ENCODE assay signal across 10 cellular contexts in the genomic region with DNA sequence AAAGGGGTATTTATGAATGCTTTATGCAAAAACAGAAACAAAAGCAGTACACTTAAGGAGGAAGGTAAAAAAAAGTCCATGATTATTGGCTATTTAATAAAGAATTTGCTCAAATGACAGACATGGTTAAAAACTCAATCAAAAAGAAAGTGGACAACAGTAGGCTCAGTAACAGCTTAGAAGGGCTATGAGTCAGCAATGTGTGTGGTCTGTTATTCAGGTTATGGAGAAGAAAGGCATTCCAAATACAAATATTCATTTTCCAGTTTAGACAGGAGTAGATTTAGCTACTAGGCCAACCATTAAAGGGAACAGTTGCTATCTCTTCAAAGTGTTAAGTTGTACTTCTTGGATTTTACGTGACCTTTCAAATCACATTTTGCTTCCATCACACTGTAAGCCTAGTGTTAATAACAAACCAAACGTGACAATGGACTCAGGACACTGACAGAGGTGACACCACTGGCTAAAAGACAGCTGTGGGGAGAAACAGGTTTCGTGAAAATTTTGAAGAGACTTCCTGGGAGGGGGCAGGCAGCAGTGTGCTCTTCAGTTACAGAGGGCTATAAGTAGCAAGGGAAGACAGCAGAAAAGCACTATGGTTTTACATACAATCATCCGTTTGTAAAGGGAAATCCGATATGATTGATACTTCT. TPM values are rescaled to one million over a fixed set of nuclear protein-coding genes. Genes with fewer than 3 reads are reported as not detected.
A peak's percentile ranks its signal among the peaks of the same experiment; 100 is the strongest.
DNase-seq lines count a peak whose midpoint lies in the region; ATAC-seq and TF ChIP-seq lines count a peak whose summit lies in the region.
"Had no signal": no experiment of that assay in that cellular context is flagged by ENCODE, and none has a peak within 500 bp of the region (broad histone marks: within the 10 kb centered on the region; RNA-seq: fewer than 3 reads in every experiment).

No MANE protein-coding gene starts in this region.

- H3K27me3 ChIP-seq in heart right ventricle (no peaks in the 10 kb centered on the region), skeletal muscle tissue (ENCODE audit: control insufficient read depth in 3 of 3, insufficient read depth in 3 of 3, low read length in 3 of 3) (no peaks in the 10 kb centered on the region), colonic mucosa (no peaks in the 10 kb centered on the region)

- TF ChIP-seq CTCF in heart right ventricle (IDR thresholded peaks at IDR 0.05) (no peak), colonic mucosa (IDR thresholded peaks at IDR 0.05) (no peak)

- WGBS in heart right ventricle, 2 donors = 56 to 66% methylated on average over 5 of the region's 5 CpGs

- DNase-seq in HPDE6-E6E7 (ENCODE audit: extremely low spot score) = peak; percentile 70
- DNase-seq in activated CD4-positive, alpha-beta memory T cell treated with anti-CD3 and anti-CD28 coated beads for 36 hours = no peak
- DNase-seq in heart right ventricle = no peak
- DNase-seq in colonic mucosa = no peak
- no peak for DNase-seq in hippocampal formation (lab: John Stamatoyannopoulos, UW)
- DNase-seq in NCI-H1417 (lab: John Stamatoyannopoulos, UW) = no peak
- DNase-seq: amniotic stem cell, NCI-H1436 treated with DMSO at 0.1 percent for 48 hours had no signal

- H3K4me1 Mint-ChIP-seq in activated CD4-positive, alpha-beta memory T cell treated with anti-CD3 and anti-CD28 coated beads for 36 hours (ENCODE audit: low read depth) = peaks cover 12% of the 10 kb centered on the region

- peaks cover 8% of the 10 kb centered on the region for H3K36me3 Mint-ChIP-seq in activated CD4-positive, alpha-beta memory T cell treated with anti-CD3 and anti-CD28 coated beads for 36 hours

- H3K9ac ChIP-seq in skeletal muscle tissue (ENCODE audit: low read depth in 1 of 3, low read length in 3 of 3) = peak overlapping the region in 1 of 3 donors; percentile 46
- no peak overlapping the region for H3K9ac ChIP-seq in colonic mucosa (ENCODE audit: low read depth in 2 of 2, low read length in 2 of 2)

- POLR2A ChIA-PET in activated CD4-positive, alpha-beta memory T cell treated with anti-CD3 and anti-CD28 coated beads for 36 hours (lab: Charles Lee) = no interaction called here

- H3K4me3 Mint-ChIP-seq in activated CD4-positive, alpha-beta memory T cell treated with anti-CD3 and anti-CD28 coated beads for 36 hours = no peak overlapping the region
- H3K4me3 Mint-ChIP-seq: T-helper 1 cell treated with Interleukin-12 subunit alpha and Interleukin-12 subunit beta and Interleukin-4 antibody, amounts not matched to agents 30 μg/mL and 1 μg/mL, for 36 hours had no signal

- peak overlapping the region; percentile 29 for H3K27ac Mint-ChIP-seq in activated CD4-positive, alpha-beta memory T cell treated with anti-CD3 and anti-CD28 coated beads for 36 hours
- H3K27ac Mint-ChIP-seq: T-helper 1 cell treated with Interleukin-12 subunit alpha and Interleukin-12 subunit beta and Interleukin-4 antibody, amounts not matched to agents 30 μg/mL and 1 μg/mL, for 36 hours had no signal

- ATAC-seq in heart right ventricle = peak in 6 of 8 donors; percentile 22 to 71 (median 58)

- peaks cover 0 to 71% (median 0%) of the 10 kb centered on the region in 9 donors for H3K36me3 ChIP-seq in heart right ventricle
- peaks cover 0 to 9% (median 2%) of the 10 kb centered on the region in 3 donors for H3K36me3 ChIP-seq in skeletal muscle tissue (ENCODE audit: control insufficient read depth in 3 of 3, insufficient read depth in 3 of 3, low read length in 3 of 3)
- H3K36me3 ChIP-seq in colonic mucosa = no peaks in the 10 kb centered on the region

- no peaks in the 10 kb centered on the region for H3K9me3 ChIP-seq in heart right ventricle
- no peaks in the 10 kb centered on the region for H3K9me3 ChIP-seq in skeletal muscle tissue (ENCODE audit: control insufficient read depth in 3 of 3, low read length in 3 of 3)
- no peaks in the 10 kb centered on the region for H3K9me3 ChIP-seq in colonic mucosa

- no peaks in the 10 kb centered on the region for H3K27me3 Mint-ChIP-seq in activated CD4-positive, alpha-beta memory T cell treated with anti-CD3 and anti-CD28 coated beads for 36 hours

- H3K27ac ChIP-seq in heart right ventricle (peak overlapping the region in 8 of 10 donors; percentile 7 to 59 (median 43)), skeletal muscle tissue (ENCODE audit: low read depth, low read length) (peak overlapping the region; percentile 34), colonic mucosa (no peak overlapping the region)

- H3K4me1 ChIP-seq in heart right ventricle = peaks cover 0 to 15% (median 4%) of the 10 kb centered on the region in 9 donors
- H3K4me1 ChIP-seq in skeletal muscle tissue (ENCODE audit: control insufficient read depth in 3 of 3, insufficient read depth in 3 of 3, low read length in 3 of 3) = peaks cover 0 to 9% (median 0%) of the 10 kb centered on the region in 3 donors
- H3K4me1 ChIP-seq in colonic mucosa = no peaks in the 10 kb centered on the region

- CTCF ChIA-PET in activated CD4-positive, alpha-beta memory T cell treated with anti-CD3 and anti-CD28 coated beads for 36 hours (lab: Charles Lee) = no interaction called here

- intact Hi-C loops in activated CD4-positive, alpha-beta memory T cell treated with anti-CD3 and anti-CD28 coated beads for 36 hours (cut with micrococcal nuclease) = no loop called here
- intact Hi-C loops in heart right ventricle (cut with DNase I) (loop anchor here in 7 of 10 donors (5.0 to 10.0 kb wide), 8 partner anchors 73 to 397 kb away; a partner anchor contains a TSS), colonic mucosa (cut with DNase I) (no loop called here)

- H3K9me3 Mint-ChIP-seq in activated CD4-positive, alpha-beta memory T cell treated with anti-CD3 and anti-CD28 coated beads for 36 hours = no peaks in the 10 kb centered on the region
- H3K9me3 Mint-ChIP-seq: T-helper 1 cell treated with Interleukin-12 subunit alpha and Interleukin-12 subunit beta and Interleukin-4 antibody, amounts not matched to agents 30 μg/mL and 1 μg/mL, for 36 hours had no signal

- H3K4me3 ChIP-seq in heart right ventricle (no peak overlapping the region), skeletal muscle tissue (ENCODE audit: low read length in 3 of 3) (peak overlapping the region in 1 of 3 donors; percentile 9), colonic mucosa (no peak overlapping the region)

RNA-seq across cellular contexts. Expression of a gene that starts 41.7 kb away (rescaled TPM):
- under 1 TPM; 0.27 to 0.50 TPM for total RNA-seq in activated CD4-positive, alpha-beta memory T cell treated with anti-CD3 and anti-CD28 coated beads for 36 hours
- total RNA-seq in heart right ventricle (1 to 10 TPM in 9 of 10 donors, under 1 TPM in 1; 0.85 to 3.5 (median 2.3) TPM), skeletal muscle tissue (3.7 TPM), colonic mucosa (100 to 1,000 TPM in 1 of 2 donors, 10 to 100 TPM in 1; 71.4 to 102 TPM)
- 1 to 10 TPM in 1 of 2 donors, under 1 TPM in 1; 0.75 to 1.8 TPM for polyA plus RNA-seq in heart right ventricle

Comparison
In these comparisons a context has a peak if more than half of its experiments do, and no peak if none do; other contexts are left out.
1. RNA of a gene that starts 41.7 kb away (total RNA-seq): 71.4 to 102 TPM in colonic mucosa; 3.7 TPM in skeletal muscle tissue (single experiment), 0.85 to 3.5 TPM in heart right ventricle and 0.27 to 0.50 TPM in activated CD4-positive, alpha-beta memory T cell treated with anti-CD3 and anti-CD28 coated beads for 36 hours; every median in the first group is over 10 times any median in the second.
2. intact Hi-C loops: an anchor here in heart right ventricle (5.0 to 10.0 kb wide); none called in activated CD4-positive, alpha-beta memory T cell treated with anti-CD3 and anti-CD28 coated beads for 36 hours and colonic mucosa.